ENCODE assay signal across 17 cellular contexts in genomic region chr17:49777577-49777976, GRCh38. TPM values are rescaled to one million over a fixed set of nuclear protein-coding genes. Genes with fewer than 3 reads are reported as not detected.
A peak's percentile ranks its signal among the peaks of the same experiment; 100 is the strongest.
DNase-seq lines count a peak whose midpoint lies in the region; ATAC-seq and TF ChIP-seq lines count a peak whose summit lies in the region.
"Had no signal": no experiment of that assay in that cellular context is flagged by ENCODE, and none has a peak within 500 bp of the region (broad histone marks: within the 10 kb centered on the region; RNA-seq: fewer than 3 reads in every experiment).

No MANE protein-coding gene starts in this region.

- H3K36me3 ChIP-seq in mesodermal cell (ENCODE audit: control insufficient read depth, insufficient read depth, low read length) (no peaks in the 10 kb centered on the region), spleen (no peaks in the 10 kb centered on the region), A673 (ENCODE audit: insufficient read depth, low read length, poor library complexity, severe bottlenecking) (no peaks in the 10 kb centered on the region), H7 (replicated peaks; ENCODE audit: control insufficient read depth, insufficient read depth, low read length) (no peaks in the 10 kb centered on the region)
- H3K36me3 ChIP-seq: BE2C, MG63 had no signal

- CTCF ChIA-PET in A673 (lab: Charles Lee) = no interaction called here

- DNase-seq in ecto neural progenitor cell (ENCODE audit: low spot score) = peak; percentile 78
- DNase-seq in spleen = no peak
- no peak for DNase-seq in A673 (ENCODE audit: low spot score)
- DNase-seq in GM19240 (ENCODE audit: insufficient read length, low spot score) = no peak
- no peak for DNase-seq in H7
- DNase-seq: BE2C; CD4-positive, alpha-beta T cell; GM23248; IMR-90; Karpas-422; NCI-H1092; NCI-H2081 treated with DMSO at 0.1 percent for 48 hours; NCI-H524 had no signal

- H3K9me3 ChIP-seq in mesodermal cell (ENCODE audit: control insufficient read depth, low read length) (no peaks in the 10 kb centered on the region), spleen (no peaks in the 10 kb centered on the region), A673 (ENCODE audit: low read depth, low read length, poor library complexity, severe bottlenecking) (no peaks in the 10 kb centered on the region)
- H3K9me3 ChIP-seq: BE2C, MG63 had no signal

- intact Hi-C loops in spleen (cut with DNase I; ENCODE audit: low total_unique reads) (no loop called here), A673 (cut with micrococcal nuclease; ENCODE audit: unreplicated experiment) (no loop called here)

- H3K4me1 ChIP-seq in mesodermal cell (ENCODE audit: control insufficient read depth, insufficient read depth, low read length, poor library complexity, severe bottlenecking) = peaks cover 3% of the 10 kb centered on the region
- peaks cover 14 to 65% (median 41%) of the 10 kb centered on the region in 6 donors for H3K4me1 ChIP-seq in spleen
- H3K4me1 ChIP-seq in A673 (ENCODE audit: insufficient read depth, low read length, poor library complexity, severe bottlenecking) = no peaks in the 10 kb centered on the region
- H3K4me1 ChIP-seq: BE2C had no signal

- no peak for ATAC-seq in GM18520 (IDR thresholded peaks at IDR 0.05; ENCODE audit: unreplicated experiment)
- ATAC-seq: Panc1 had no signal

- H3K4me3 ChIP-seq in mesodermal cell (ENCODE audit: extremely low read depth, insufficient read depth, low read length, poor library complexity, severe bottlenecking) (no peak overlapping the region), spleen (no peak overlapping the region), A673 (ENCODE audit: low read depth, low read length, poor library complexity, severe bottlenecking) (no peak overlapping the region), H7 (ENCODE audit: insufficient read depth, low read depth, low read length) (no peak overlapping the region)
- H3K4me3 ChIP-seq: GM23248, MG63 had no signal

- H3K27me3 ChIP-seq in spleen (replicated peaks in 1 of 7) (no peaks in the 10 kb centered on the region), A673 (replicated peaks; ENCODE audit: insufficient read depth, low read depth, low read length, poor library complexity) (no peaks in the 10 kb centered on the region), H7 (ENCODE audit: control insufficient read depth, insufficient read depth, low read length) (no peaks in the 10 kb centered on the region)
- H3K27me3 ChIP-seq: MG63 had no signal

- TF ChIP-seq POLR2A in spleen (IDR thresholded peaks at IDR 0.05) = no peak

- WGBS in mesodermal cell (ENCODE audit: insufficient coverage in 2 of 2), 2 experiments = 47 to 60% methylated on average over 2 of the region's 2 CpGs
- WGBS in spleen, 5 donors = 62 to 87% (median 70%) methylated on average over 2 of the region's 2 CpGs

- H3K27ac ChIP-seq in mesodermal cell (ENCODE audit: low read depth, low read length, severe bottlenecking) = peak overlapping the region; percentile 49
- peak overlapping the region in 6 of 8 donors; percentile 29 to 85 (median 79) for H3K27ac ChIP-seq in spleen
- no peak overlapping the region for H3K27ac ChIP-seq in A673 (ENCODE audit: low read depth, low read length, poor library complexity, severe bottlenecking)
- H3K27ac ChIP-seq: GM23248 had no signal

- no TSS peak for BruUV-seq in A673 (replicated peaks; lab: Mats Ljungman, UMichigan)

- POLR2A ChIA-PET in A673 (lab: Charles Lee; ENCODE audit: low non-redundant PET) = no interaction called here

- no peak for TF ChIP-seq CTCF in spleen (IDR thresholded peaks at IDR 0.05 in 8 of 11, conservative IDR thresholded peaks at IDR 0.05 in 3 of 11)
- TF ChIP-seq CTCF in A673 (conservative IDR thresholded peaks at IDR 0.05; ENCODE audit: low read depth, low read length) = no peak

RNA-seq across cellular contexts. Expression of gene KAT7, which starts 10.9 kb away (rescaled TPM):
- 65.7 TPM for polyA plus RNA-seq in mesodermal cell (2013, experiment 1 of 2)
- 59.1 TPM for polyA plus RNA-seq in mesodermal cell (2013, experiment 2 of 2)
- total RNA-seq in spleen = 10 to 100 TPM; 38.1 to 81.2 (median 65.0) TPM
- polyA plus RNA-seq in spleen = 10 to 100 TPM in 1 of 3 donors, 1 to 10 TPM in 2; 5.9 to 11.4 (median 8.0) TPM
- 94.0 and 96.2 TPM in 2 replicates for total RNA-seq in A673 (2021)
- total RNA-seq in H7 (2014; rRNA removed; shearing (Covaris generic)) = 96.1 and 153 TPM in 2 replicates

RNA-seq across cellular contexts. Expression of gene FAM117A, which starts 13.6 kb away (rescaled TPM):
- 15.3 TPM for polyA plus RNA-seq in mesodermal cell (2013, experiment 1 of 2)
- polyA plus RNA-seq in mesodermal cell (2013, experiment 2 of 2) = 11.0 TPM
- total RNA-seq in spleen = 10 to 100 TPM; 43.1 to 87.4 (median 47.8) TPM
- polyA plus RNA-seq in spleen = 10 to 100 TPM; 15.6 to 36.7 (median 17.5) TPM
- total RNA-seq in A673 (2021) = 10.1 and 10.8 TPM in 2 replicates
- 21.8 and 24.3 TPM in 2 replicates for total RNA-seq in H7 (2014; rRNA removed; shearing (Covaris generic))
